ENCODE assay signal across 1 cellular context in genomic region chr13:114069376-114070097, GRCh38.
TF ChIP-seq lines count a peak whose summit lies in the region.

No MANE protein-coding gene starts in this region.

TF ChIP-seq in HepG2, 621 proteins besides CTCF, POLR2A, EP300 and RAD21 (continued from another document):
- TF ChIP-seq KIAA2018 (CRISPR knock-in tag; IDR thresholded peaks at IDR 0.05; ENCODE audit: borderline replicate concordance) (no peak), ZFP41 (CRISPR knock-in tag; IDR thresholded peaks at IDR 0.05; ENCODE audit: borderline replicate concordance) (no peak), ZNF547 (CRISPR knock-in tag; IDR thresholded peaks at IDR 0.05) (no peak), ETV5 (CRISPR knock-in tag; IDR thresholded peaks at IDR 0.05; ENCODE audit: borderline replicate concordance) (no peak), CCAR2 (optimal IDR thresholded peaks at IDR 0.05; ENCODE audit: low read depth, low read length) (no peak), ZNF512 (CRISPR knock-in tag; IDR thresholded peaks at IDR 0.05) (no peak), ZNF737 (CRISPR knock-in tag; IDR thresholded peaks at IDR 0.05; ENCODE audit: borderline replicate concordance) (no peak), CBFB (CRISPR knock-in tag; IDR thresholded peaks at IDR 0.05) (no peak), ZNF576 (CRISPR knock-in tag; IDR thresholded peaks at IDR 0.05) (no peak), PAWR (CRISPR knock-in tag; IDR thresholded peaks at IDR 0.05; ENCODE audit: borderline replicate concordance) (no peak), PITX1 (CRISPR knock-in tag; IDR thresholded peaks at IDR 0.05) (no peak), TOPORS (CRISPR knock-in tag; IDR thresholded peaks at IDR 0.05) (no peak), ZNF784 (CRISPR knock-in tag; IDR thresholded peaks at IDR 0.05; ENCODE audit: borderline replicate concordance) (no peak), ELF1 (CRISPR knock-in tag; IDR thresholded peaks at IDR 0.05) (no peak), ZKSCAN1 (IDR thresholded peaks at IDR 0.05; ENCODE audit: low read length) (no peak)
